Comparison of ENCODE assay signal across 15 cellular contexts in genomic region chr3:152264378-152264777, GRCh38. TPM values are rescaled to one million over a fixed set of nuclear protein-coding genes. Genes with fewer than 3 reads are reported as not detected.
DNase-seq lines count a peak whose midpoint lies in the region; ATAC-seq and TF ChIP-seq lines count a peak whose summit lies in the region.
"Had no signal": no experiment of that assay in that cellular context is flagged by ENCODE, and none has a peak within 500 bp of the region (broad histone marks: within the 10 kb centered on the region; RNA-seq: fewer than 3 reads in every experiment).

No MANE protein-coding gene starts in this region.

- H3K9me3 ChIP-seq in DOHH2 (ENCODE audit: control insufficient read depth, insufficient read depth, low read length) (no peaks in the 10 kb centered on the region), psoas muscle (no peaks in the 10 kb centered on the region), MG63 (no peaks in the 10 kb centered on the region)
- H3K9me3 ChIP-seq: SJCRH30 had no signal

- TF ChIP-seq CTCF in DOHH2 (IDR thresholded peaks at IDR 0.05; ENCODE audit: low read depth, low read length, poor library complexity, severe bottlenecking) = no peak
- no peak for TF ChIP-seq CTCF in psoas muscle (IDR thresholded peaks at IDR 0.05)

- H3K27me3 ChIP-seq in DOHH2 (ENCODE audit: control insufficient read depth, low read length) (no peaks in the 10 kb centered on the region), psoas muscle (ENCODE audit: insufficient read depth in 3 of 3, low read length in 2 of 3) (no peaks in the 10 kb centered on the region), MG63 (no peaks in the 10 kb centered on the region)
- H3K27me3 ChIP-seq: SJCRH30 had no signal

- POLR2A ChIA-PET in activated naive CD8-positive, alpha-beta T cell treated with anti-CD3 and anti-CD28 coated beads, Interleukin-2, amount 10 ng/mL, durations not matched to agents 7 days and 5 days (lab: Charles Lee) = no interaction called here

- no peaks in the 10 kb centered on the region; the same call in 1 of the 2 replicates for H4K20me1 ChIP-seq in DOHH2 (ENCODE audit: control insufficient read depth, insufficient read depth, low read depth, low read length)

- no peak overlapping the region for H3K27ac ChIP-seq in DOHH2 (ENCODE audit: low read depth, low read length)
- peak overlapping the region; percentile 51 for H3K27ac ChIP-seq in psoas muscle
- H3K27ac ChIP-seq: SJCRH30 had no signal

- H3K4me3 Mint-ChIP-seq in activated naive CD8-positive, alpha-beta T cell treated with anti-CD3 and anti-CD28 coated beads, Interleukin-2, amount 10 ng/mL, durations not matched to agents 7 days and 5 days = peak overlapping the region; percentile 20

- intact Hi-C loops in psoas muscle (cut with DNase I) = loop anchor here (5.0 to 10.0 kb wide), 2 partner anchors 67 to 190 kb away; no protein-coding TSS in a partner anchor
- intact Hi-C loops in left ventricle myocardium superior (cut with micrococcal nuclease) = no loop called here

- H3K4me2 ChIP-seq in DOHH2 (ENCODE audit: low read length) = 0 out of 2 replicates have a peak overlapping the region, but pooled peaks have one; percentile 5

- no peaks in the 10 kb centered on the region for H3K9me2 ChIP-seq in DOHH2 (replicated peaks; ENCODE audit: control insufficient read depth, low read length)

- no peaks in the 10 kb centered on the region for H3K27me3 Mint-ChIP-seq in activated naive CD8-positive, alpha-beta T cell treated with anti-CD3 and anti-CD28 coated beads, Interleukin-2, amount 10 ng/mL, durations not matched to agents 7 days and 5 days

- no peak overlapping the region for H3K27ac Mint-ChIP-seq in activated naive CD8-positive, alpha-beta T cell treated with anti-CD3 and anti-CD28 coated beads, Interleukin-2, amount 10 ng/mL, durations not matched to agents 7 days and 5 days
- H3K27ac Mint-ChIP-seq: progenitor cell of endocrine pancreas had no signal

- ATAC-seq in activated naive CD8-positive, alpha-beta T cell treated with anti-CD3 and anti-CD28 coated beads, Interleukin-2, amount 10 ng/mL, durations not matched to agents 7 days and 5 days (ENCODE audit: low read depth) = no peak
- ATAC-seq in psoas muscle (no peak), left ventricle myocardium superior (no peak)

- H3K36me3 ChIP-seq in DOHH2 (ENCODE audit: control insufficient read depth, low read length) = peaks cover 42% of the 10 kb centered on the region
- H3K36me3 ChIP-seq in psoas muscle (ENCODE audit: insufficient read depth in 1 of 2, low read depth in 1 of 2) = no peaks in the 10 kb centered on the region
- peaks cover 21% of the 10 kb centered on the region for H3K36me3 ChIP-seq in MG63
- H3K36me3 ChIP-seq: SJCRH30 had no signal

- H3K4me1 ChIP-seq in DOHH2 (ENCODE audit: control insufficient read depth, low read length) = peaks cover 56% of the 10 kb centered on the region
- H3K4me1 ChIP-seq in psoas muscle = peaks cover 27% of the 10 kb centered on the region

- H3K4me3 ChIP-seq in DOHH2 (ENCODE audit: low read length) (no peak overlapping the region), psoas muscle (no peak overlapping the region), MG63 (no peak overlapping the region)
- H3K4me3 ChIP-seq: SJCRH30 had no signal

- H3K36me3 Mint-ChIP-seq in activated naive CD8-positive, alpha-beta T cell treated with anti-CD3 and anti-CD28 coated beads, Interleukin-2, amount 10 ng/mL, durations not matched to agents 7 days and 5 days = peaks cover 48% of the 10 kb centered on the region

- H3K79me2 ChIP-seq in DOHH2 (ENCODE audit: control insufficient read depth, low read length) = peaks cover 87% of the 10 kb centered on the region

- H3F3A ChIP-seq in DOHH2 (ENCODE audit: control insufficient read depth, insufficient read depth) = peaks cover 5% of the 10 kb centered on the region

- no peaks in the 10 kb centered on the region for H3K9me3 Mint-ChIP-seq in activated naive CD8-positive, alpha-beta T cell treated with anti-CD3 and anti-CD28 coated beads, Interleukin-2, amount 10 ng/mL, durations not matched to agents 7 days and 5 days

- H3K4me1 Mint-ChIP-seq in activated naive CD8-positive, alpha-beta T cell treated with anti-CD3 and anti-CD28 coated beads, Interleukin-2, amount 10 ng/mL, durations not matched to agents 7 days and 5 days = peaks cover 66% of the 10 kb centered on the region

- DNase-seq in NOMO-1 treated with DMSO at 0.1 percent for 48 hours (lab: John Stamatoyannopoulos, UW; ENCODE audit: unreplicated experiment) (peak; percentile 74), NOMO-1 treated with dmso at 0.1 percent for 144 hours (lab: John Stamatoyannopoulos, UW; ENCODE audit: unreplicated experiment) (no peak), psoas muscle (no peak), NCI-H69 (lab: John Stamatoyannopoulos, UW) (no peak), MG63 (no peak), left ventricle myocardium superior (no peak)
- no peak for DNase-seq in activated naive CD8-positive, alpha-beta T cell treated with anti-CD3 and anti-CD28 coated beads, Interleukin-2, amount 10 ng/mL, durations not matched to agents 7 days and 5 days
- DNase-seq: 8988T, amygdala, kidney glomerular epithelial cell, NCI-H1417, NCI-H345, SJCRH30 had no signal

RNA-seq across cellular contexts. Expression of gene MBNL1, which starts 4.4 kb away (rescaled TPM):
- 100 to 1,000 TPM; 446 to 447 TPM for total RNA-seq in activated naive CD8-positive, alpha-beta T cell treated with anti-CD3 and anti-CD28 coated beads, Interleukin-2, amount 10 ng/mL, durations not matched to agents 7 days and 5 days
- total RNA-seq in psoas muscle (100 to 1,000 TPM; 179 to 281 (median 242) TPM), left ventricle myocardium superior (172 TPM)
- polyA plus RNA-seq in psoas muscle = 100 to 1,000 TPM in 2 of 3 donors, 10 to 100 TPM in 1; 27.4 to 168 (median 108) TPM
- total RNA-seq in MG63 (2014; rRNA removed; shearing (Covaris generic); ENCODE audit: low replicate concordance) = 171 and 176 TPM in 2 replicates
